In genomic region chr16:65500007-65500406, GRCh38 we compare ENCODE assay signal across 24 cellular contexts.
DNase-seq lines count a peak whose midpoint lies in the region; ATAC-seq, FAIRE-seq and TF ChIP-seq lines count a peak whose summit lies in the region.
"Had no signal": no experiment of that assay in that cellular context is flagged by ENCODE, and none has a peak within 500 bp of the region (broad histone marks: within the 10 kb centered on the region; RNA-seq: fewer than 3 reads in every experiment).

No MANE protein-coding gene starts in this region.

- H3K9ac ChIP-seq in HepG2 (ENCODE audit: insufficient read depth, low read depth, low read length), result no peak overlapping the region
- H3K9ac ChIP-seq: BLaER1 treated with 17β-estradiol and CSF1 and Interleukin-3, amounts not matched to agents 10 nM and 100 nM had no signal

- no peaks in the 10 kb centered on the region for H3K36me3 ChIP-seq in HepG2 (replicated peaks in 1 of 2; ENCODE audit: control insufficient read depth in 1 of 2, insufficient read depth in 2 of 2, low read length in 2 of 2)
- H3K36me3 ChIP-seq: BLaER1 treated with 17β-estradiol and CSF1 and Interleukin-3, amounts not matched to agents 10 nM and 100 nM had no signal

- 0% methylated on average over 2 of the region's 2 CpGs for WGBS in HepG2 (ENCODE audit: low lambda C conversion rate)

- TF ChIP-seq EP300 in HepG2 (IDR thresholded peaks at IDR 0.05; ENCODE audit: low read depth in 2 of 2, low read length in 2 of 2) (no peak), HepG2 (CRISPR knock-in tag; IDR thresholded peaks at IDR 0.05; ENCODE audit: borderline replicate concordance) (no peak)

- no TSS peak for BruUV-seq in HepG2 (replicated peaks; lab: Mats Ljungman, UMichigan)

- intact Hi-C loops in HepG2 (cut with micrococcal nuclease; ENCODE audit: unreplicated experiment), result no loop called here

- POLR2A ChIA-PET in HepG2 (lab: Yijun Ruan, JAX), result no interaction called here

- TF ChIP-seq RAD21 in HepG2 (CRISPR knock-in tag; IDR thresholded peaks at IDR 0.05), result no peak

- H3K79me2 ChIP-seq in HepG2 (ENCODE audit: insufficient read depth, low read length), result no peaks in the 10 kb centered on the region

- no peak for TF ChIP-seq CTCF in epithelial cell of esophagus (IDR thresholded peaks at IDR 0.05; ENCODE audit: insufficient read depth, low read depth, low read length, missing control alignments)
- TF ChIP-seq CTCF in HepG2 (CRISPR knock-in tag; IDR thresholded peaks at IDR 0.05), result no peak

- H3K4me2 ChIP-seq in HepG2 (ENCODE audit: low read depth, low read length), result no peak overlapping the region
- H3K4me2 ChIP-seq: BLaER1 treated with 17β-estradiol and CSF1 and Interleukin-3, amounts not matched to agents 10 nM and 100 nM had no signal

- H2AFZ ChIP-seq in HepG2 (ENCODE audit: low read length), result no peak overlapping the region

- H4K20me1 ChIP-seq in HepG2 (ENCODE audit: insufficient read depth, low read length), result no peaks in the 10 kb centered on the region
- H4K20me1 ChIP-seq: BLaER1 treated with 17β-estradiol and CSF1 and Interleukin-3, amounts not matched to agents 10 nM and 100 nM had no signal

- no peaks in the 10 kb centered on the region for H3K4me1 ChIP-seq in HepG2 (ENCODE audit: insufficient read depth, low read length)
- H3K4me1 ChIP-seq: BLaER1 treated with 17β-estradiol and CSF1 and Interleukin-3, amounts not matched to agents 10 nM and 100 nM had no signal

- CTCF ChIA-PET in HepG2 (lab: Yijun Ruan, JAX; ENCODE audit: low intra/inter-chr PET ratio, low total read pairs), result no interaction called here

- no peaks in the 10 kb centered on the region for H3K9me3 ChIP-seq in HepG2 (ENCODE audit: low read length)
- H3K9me3 ChIP-seq: BLaER1 treated with 17β-estradiol and CSF1 and Interleukin-3, amounts not matched to agents 10 nM and 100 nM had no signal

- no peak for TF ChIP-seq POLR2A in HepG2 (IDR thresholded peaks at IDR 0.05; ENCODE audit: insufficient read depth in 1 of 2, low read depth in 2 of 2, low read length in 2 of 2)

- H3K27me3 ChIP-seq in HepG2 (ENCODE audit: control insufficient read depth in 1 of 2, insufficient read depth in 2 of 2, low read length in 2 of 2), result no peaks in the 10 kb centered on the region; a peak in 1 of 5 replicates
- H3K27me3 ChIP-seq: BLaER1 treated with 17β-estradiol and CSF1 and Interleukin-3, amounts not matched to agents 10 nM and 100 nM had no signal

- FAIRE-seq in HepG2 (lab: Jason Lieb, UNC), result no peak
- FAIRE-seq: GM19239, H54, K562, RCC 7860 had no signal

- no peak overlapping the region for H3K4me3 ChIP-seq in epithelial cell of esophagus (ENCODE audit: low read length)
- H3K4me3 ChIP-seq in HepG2 (replicated peaks in 1 of 3; ENCODE audit: insufficient read depth in 1 of 3, low read depth in 2 of 3, low read length in 3 of 3), result no peak overlapping the region
- H3K4me3 ChIP-seq: BLaER1 treated with 17β-estradiol and CSF1 and Interleukin-3, amounts not matched to agents 10 nM and 100 nM; K562 had no signal

- no peak for ATAC-seq in HepG2
- ATAC-seq: K562, Right ventricle myocardium inferior had no signal

- H3K27ac ChIP-seq in HepG2 (ENCODE audit: extremely low read length, insufficient read depth, low read length), result no peak overlapping the region
- H3K27ac ChIP-seq: BLaER1 treated with 17β-estradiol and CSF1 and Interleukin-3, amounts not matched to agents 10 nM and 100 nM had no signal

- in situ Hi-C loops in HepG2 (cut with HindIII; ENCODE audit: extremely low pct_ligation_motif_present, low pct_unique_long_range_greater_than_20kb), result no loop called here

- peak; percentile 32 for DNase-seq in Daoy (ENCODE audit: low read depth)
- peak; percentile 88 for DNase-seq in NCI-H226
- peak; percentile 72 for DNase-seq in epithelial cell of esophagus (ENCODE audit: low read depth)
- DNase-seq in kidney tubule cell (ENCODE audit: low spot score), result peak; percentile 12
- DNase-seq in activated naive CD4-positive, alpha-beta T cell (lab: John Stamatoyannopoulos, UW), result no peak
- DNase-seq in HepG2 (ENCODE audit: low spot score), result no peak
- DNase-seq in amniotic stem cell (lab: John Stamatoyannopoulos, UW), result no peak
- DNase-seq in hepatic stellate cell (ENCODE audit: low spot score), result no peak
- DNase-seq: 8988T; CD4-positive, alpha-beta memory T cell; DND-41; GDM1; MM.1S; NCI-H1048; NCI-H1436 treated with DMSO at 0.1 percent for 48 hours; NCI-H1930; NCI-H345; NCI-H524 treated with DMSO at 0.1 percent for 48 hours had no signal

TF ChIP-seq in HepG2, 621 proteins besides CTCF, POLR2A, EP300 and RAD21 (continues in another document):
- TF ChIP-seq ZNF747 (CRISPR knock-in tag; IDR thresholded peaks at IDR 0.05; ENCODE audit: borderline replicate concordance) (no peak), ZBTB37 (CRISPR knock-in tag; IDR thresholded peaks at IDR 0.05) (no peak), ZNF264 (CRISPR knock-in tag; IDR thresholded peaks at IDR 0.05) (no peak), ZBTB40 (IDR thresholded peaks at IDR 0.05) (no peak), ZBTB40 (CRISPR knock-in tag; IDR thresholded peaks at IDR 0.05) (no peak), CHD2 (IDR thresholded peaks at IDR 0.05; ENCODE audit: low read depth, low read length) (no peak), ZFYVE20 (CRISPR knock-in tag; IDR thresholded peaks at IDR 0.05; ENCODE audit: borderline replicate concordance, low read depth) (no peak), MAFF (IDR thresholded peaks at IDR 0.05; ENCODE audit: low read depth, low read length) (no peak), HIVEP1 (CRISPR knock-in tag; IDR thresholded peaks at IDR 0.05) (no peak)

Comparison
In these comparisons a context has a peak if more than half of its experiments do, and no peak if none do; other contexts are left out.
1. DNase-seq: peak in Daoy (single experiment), NCI-H226 (single experiment), epithelial cell of esophagus (single experiment) and kidney tubule cell (single experiment); none in activated naive CD4-positive, alpha-beta T cell (0 of 4), HepG2 (single experiment), amniotic stem cell (single experiment) and hepatic stellate cell (single experiment).